10 cellular contexts compared by ENCODE assay signal in the genomic region with DNA sequence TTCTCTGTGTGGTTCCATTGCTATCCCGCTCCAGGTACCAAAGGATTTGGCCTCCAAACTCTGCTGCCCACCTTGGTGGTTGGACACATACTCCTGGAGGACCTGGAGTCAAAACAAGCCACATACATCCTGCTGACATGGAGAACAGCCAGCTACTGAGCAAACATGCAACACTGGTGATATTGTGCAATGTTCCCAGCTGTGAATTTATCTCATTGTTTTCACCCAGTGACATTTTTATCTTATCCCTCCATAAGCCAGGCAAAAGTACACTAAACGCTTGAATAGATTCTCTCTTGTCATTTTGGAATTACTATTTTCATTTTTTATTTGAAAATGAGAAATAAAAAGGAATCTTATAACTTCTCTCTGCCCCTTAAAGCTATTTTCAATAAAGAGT. TPM values are rescaled to one million over a fixed set of nuclear protein-coding genes. Genes with fewer than 3 reads are reported as not detected.
DNase-seq lines count a peak whose midpoint lies in the region; ATAC-seq and TF ChIP-seq lines count a peak whose summit lies in the region.
"Had no signal": no experiment of that assay in that cellular context is flagged by ENCODE, and none has a peak within 500 bp of the region (broad histone marks: within the 10 kb centered on the region; RNA-seq: fewer than 3 reads in every experiment).

No MANE protein-coding gene starts in this region.

- H3K27ac Mint-ChIP-seq in natural killer cell treated with Interleukin-12 subunit alpha and Interleukin-12 subunit beta and Interleukin-15 and Interleukin-18, amount 100 ng/mL, for 72 hours, result peak overlapping the region; percentile 70 to 74
- H3K27ac Mint-ChIP-seq in natural killer cell (no peak overlapping the region), T-cell (no peak overlapping the region)

- dilution Hi-C loops in mammary epithelial cell (cut with HindIII; ENCODE audit: low sequenced_read_pairs), result loop anchor here (5.0 kb wide), 2 partner anchors 62 to 98 kb away; no protein-coding TSS in a partner anchor

- H3K9me3 ChIP-seq in mammary epithelial cell (replicated peaks; ENCODE audit: insufficient read depth, low read length) (no peaks in the 10 kb centered on the region), lower lobe of right lung (no peaks in the 10 kb centered on the region), aorta (ENCODE audit: control insufficient read depth, low read length) (no peaks in the 10 kb centered on the region)

- H3K79me2 ChIP-seq in mammary epithelial cell (ENCODE audit: insufficient read depth, low read length), result no peaks in the 10 kb centered on the region

- H3K9me3 Mint-ChIP-seq in natural killer cell treated with Interleukin-12 subunit alpha and Interleukin-12 subunit beta and Interleukin-15 and Interleukin-18, amount 100 ng/mL, for 72 hours, result peaks cover 6% of the 10 kb centered on the region
- H3K9me3 Mint-ChIP-seq in natural killer cell, result no peaks in the 10 kb centered on the region
- no peaks in the 10 kb centered on the region for H3K9me3 Mint-ChIP-seq in T-cell

- no peak overlapping the region for H3K4me3 ChIP-seq in mammary epithelial cell (replicated peaks in 1 of 3; ENCODE audit: insufficient read depth in 1 of 3, low read depth in 2 of 3, low read length in 3 of 3)
- no peak overlapping the region for H3K4me3 ChIP-seq in lower lobe of right lung
- no peak overlapping the region for H3K4me3 ChIP-seq in aorta (ENCODE audit: low read length in 2 of 2)

- no peaks in the 10 kb centered on the region for H4K20me1 ChIP-seq in mammary epithelial cell (ENCODE audit: insufficient read depth, low read length)

- DNase-seq in natural killer cell treated with Interleukin-12 subunit alpha and Interleukin-12 subunit beta and Interleukin-15 and Interleukin-18, amount 100 ng/mL, for 72 hours (ENCODE audit: low spot score), result no peak
- DNase-seq in natural killer cell, result no peak
- DNase-seq in mammary epithelial cell, result peak; percentile 63
- no peak for DNase-seq in lower lobe of right lung
- DNase-seq in aorta, result no peak
- no peak for DNase-seq in T-cell
- DNase-seq in stimulated activated CD4-positive, alpha-beta T cell treated with anti-CD3 and anti-CD28 coated beads, Interleukin-4, amount 100 ng/mL, for 24 hours, result no peak
- DNase-seq: activated CD8-positive, alpha-beta memory T cell treated with anti-CD3 and anti-CD28 coated beads, Interleukin-2, amount 50 U/mL, for 4 hours; DND-41 had no signal

- no peak overlapping the region for H3K9ac ChIP-seq in mammary epithelial cell (ENCODE audit: insufficient read depth, low read length)

- H3K4me2 ChIP-seq in mammary epithelial cell (ENCODE audit: insufficient read depth, low read depth, low read length), result no peak overlapping the region

- POLR2A ChIA-PET in T-cell (lab: Charles Lee), result interaction anchor here in 1 of 2 donors (0.6 kb wide), 1 partner anchor 10 kb away, joined by 7 read pairs; no protein-coding TSS in a partner anchor

- H2AFZ ChIP-seq in mammary epithelial cell (ENCODE audit: low read depth, low read length), result no peak overlapping the region

- H3K4me1 ChIP-seq in mammary epithelial cell (ENCODE audit: insufficient read depth, low read length), result peaks cover 33% of the 10 kb centered on the region
- peaks cover 29% of the 10 kb centered on the region for H3K4me1 ChIP-seq in lower lobe of right lung
- no peaks in the 10 kb centered on the region for H3K4me1 ChIP-seq in aorta (ENCODE audit: control insufficient read depth in 1 of 2, insufficient read depth in 2 of 2, low read length in 2 of 2)

- 100% methylated on average over 2 of the region's 2 CpGs for WGBS in mammary epithelial cell (ENCODE audit: low coverage, missing lambda C conversion rate)
- WGBS in aorta, 2 donors, result 90 to 92% methylated on average over 2 of the region's 2 CpGs

- peak overlapping the region; percentile 43 for H3K4me3 Mint-ChIP-seq in natural killer cell treated with Interleukin-12 subunit alpha and Interleukin-12 subunit beta and Interleukin-15 and Interleukin-18, amount 100 ng/mL, for 72 hours
- H3K4me3 Mint-ChIP-seq in natural killer cell (no peak overlapping the region), T-cell (no peak overlapping the region)

- H3K27me3 ChIP-seq in mammary epithelial cell (ENCODE audit: insufficient read depth, low read length) (no peaks in the 10 kb centered on the region), lower lobe of right lung (ENCODE audit: low read depth) (no peaks in the 10 kb centered on the region), aorta (ENCODE audit: control insufficient read depth in 1 of 2, insufficient read depth in 2 of 2, low read length in 1 of 2) (no peaks in the 10 kb centered on the region)

- no peak overlapping the region for H3K27ac ChIP-seq in mammary epithelial cell (ENCODE audit: insufficient read depth, low read depth, low read length)
- H3K27ac ChIP-seq in lower lobe of right lung, result peak overlapping the region; percentile 39
- H3K27ac ChIP-seq in aorta (ENCODE audit: low read depth in 1 of 2, low read length in 2 of 2), result no peak overlapping the region

- BruUV-seq in mammary epithelial cell (replicated peaks; lab: Mats Ljungman, UMichigan), result no TSS peak

- intact Hi-C loops in natural killer cell (cut with micrococcal nuclease) (no loop called here), mammary epithelial cell (cut with micrococcal nuclease) (no loop called here), lower lobe of right lung (cut with DNase I) (no loop called here), aorta (cut with DNase I) (no loop called here)

- in situ Hi-C loops in mammary epithelial cell (cut with MboI; ENCODE audit: low sequenced_read_pairs in 2 of 2), result no loop called here

- ATAC-seq in natural killer cell treated with Interleukin-12 subunit alpha and Interleukin-12 subunit beta and Interleukin-15 and Interleukin-18, amount 100 ng/mL, for 72 hours, result no peak
- ATAC-seq in natural killer cell, result no peak
- ATAC-seq in lower lobe of right lung, result peak; percentile 19 to 38
- ATAC-seq in aorta (ENCODE audit: low FRiP score), result peak; percentile 39
- no peak for ATAC-seq in GM21360 (IDR thresholded peaks at IDR 0.05; ENCODE audit: unreplicated experiment)
- ATAC-seq in T-cell (replicated peaks in 1 of 4), result no peak

- CTCF ChIA-PET in mammary epithelial cell (lab: Charles Lee; ENCODE audit: low non-redundant PET) (no interaction called here), T-cell (lab: Charles Lee) (interaction anchor here in 1 of 2 donors (0.6 kb wide), 1 partner anchor 1315 kb away, joined by 3 read pairs; no protein-coding TSS in a partner anchor)

- peaks cover 7 to 20% of the 10 kb centered on the region in 2 donors for H3K4me1 Mint-ChIP-seq in natural killer cell treated with Interleukin-12 subunit alpha and Interleukin-12 subunit beta and Interleukin-15 and Interleukin-18, amount 100 ng/mL, for 72 hours (ENCODE audit: low read depth in 2 of 2)
- H3K4me1 Mint-ChIP-seq in natural killer cell (no peaks in the 10 kb centered on the region), T-cell (peaks cover 10 to 21% (median 13%) of the 10 kb centered on the region in 3 donors)

- H3K36me3 Mint-ChIP-seq in natural killer cell treated with Interleukin-12 subunit alpha and Interleukin-12 subunit beta and Interleukin-15 and Interleukin-18, amount 100 ng/mL, for 72 hours, result no peaks in the 10 kb centered on the region
- H3K36me3 Mint-ChIP-seq in natural killer cell (no peaks in the 10 kb centered on the region), T-cell (no peaks in the 10 kb centered on the region)

- TF ChIP-seq CTCF in natural killer cell (IDR thresholded peaks at IDR 0.05) (no peak), mammary epithelial cell (conservative IDR thresholded peaks at IDR 0.05 in 1 of 2, IDR thresholded peaks at IDR 0.05 in 1 of 2; ENCODE audit: extremely low read depth in 1 of 2, insufficient read depth in 1 of 2, low read depth in 1 of 2, low read length in 2 of 2) (no peak), lower lobe of right lung (IDR thresholded peaks at IDR 0.05) (no peak)

- H3K36me3 ChIP-seq in mammary epithelial cell (ENCODE audit: insufficient read depth, low read length) (no peaks in the 10 kb centered on the region), lower lobe of right lung (no peaks in the 10 kb centered on the region), aorta (ENCODE audit: control insufficient read depth in 1 of 2, insufficient read depth in 2 of 2, low read length in 1 of 2) (no peaks in the 10 kb centered on the region)

- H3K27me3 Mint-ChIP-seq in natural killer cell treated with Interleukin-12 subunit alpha and Interleukin-12 subunit beta and Interleukin-15 and Interleukin-18, amount 100 ng/mL, for 72 hours, result peaks cover 17 to 23% of the 10 kb centered on the region in 2 donors
- peaks cover 0 to 3% of the 10 kb centered on the region in 2 donors for H3K27me3 Mint-ChIP-seq in natural killer cell (ENCODE audit: low read depth in 2 of 2)
- no peaks in the 10 kb centered on the region for H3K27me3 Mint-ChIP-seq in T-cell

RNA-seq across cellular contexts. Expression of gene CTSL, which starts 11.1 kb away (rescaled TPM):
- 1 to 10 TPM in 1 of 2 donors, under 1 TPM in 1; 0.45 to 2.4 TPM for total RNA-seq in natural killer cell treated with Interleukin-12 subunit alpha and Interleukin-12 subunit beta and Interleukin-15 and Interleukin-18, amount 100 ng/mL, for 72 hours
- 1 to 10 TPM; 1.2 to 4.4 (median 1.2) TPM for total RNA-seq in natural killer cell
- 100 to 1,000 TPM in 1 of 2 donors, 10 to 100 TPM in 1; 38.8 to 109 TPM for total RNA-seq in mammary epithelial cell
- 131 TPM for polyA plus RNA-seq in mammary epithelial cell
- polyA minus RNA-seq in mammary epithelial cell, result 24.0 TPM
- total RNA-seq in lower lobe of right lung, result 208 TPM
- 100 to 1,000 TPM; 130 to 174 TPM for total RNA-seq in aorta
- 100 to 1,000 TPM in 1 of 2 donors, 10 to 100 TPM in 1; 73.1 to 116 TPM for polyA plus RNA-seq in aorta
- 100 to 1,000 TPM in 1 of 5 donors, 10 to 100 TPM in 2, 1 to 10 TPM in 1, under 1 TPM in 1; 0.54 to 141 (median 54.5) TPM for total RNA-seq in T-cell

Comparison
In these comparisons a context has a peak if more than half of its experiments do, and no peak if none do; other contexts are left out.
1. H3K27ac Mint-ChIP-seq: peak in natural killer cell treated with Interleukin-12 subunit alpha and Interleukin-12 subunit beta and Interleukin-15 and Interleukin-18, amount 100 ng/mL, for 72 hours (2 of 2); none in natural killer cell (0 of 2) and T-cell (0 of 2).
2. ATAC-seq: peak in lower lobe of right lung (2 of 2) and aorta (single experiment); none in natural killer cell treated with Interleukin-12 subunit alpha and Interleukin-12 subunit beta and Interleukin-15 and Interleukin-18, amount 100 ng/mL, for 72 hours (0 of 2), natural killer cell (0 of 3), GM21360 (single experiment) and T-cell (0 of 4).